ENCODE assay signal across 1 cellular context in the genomic region with DNA sequence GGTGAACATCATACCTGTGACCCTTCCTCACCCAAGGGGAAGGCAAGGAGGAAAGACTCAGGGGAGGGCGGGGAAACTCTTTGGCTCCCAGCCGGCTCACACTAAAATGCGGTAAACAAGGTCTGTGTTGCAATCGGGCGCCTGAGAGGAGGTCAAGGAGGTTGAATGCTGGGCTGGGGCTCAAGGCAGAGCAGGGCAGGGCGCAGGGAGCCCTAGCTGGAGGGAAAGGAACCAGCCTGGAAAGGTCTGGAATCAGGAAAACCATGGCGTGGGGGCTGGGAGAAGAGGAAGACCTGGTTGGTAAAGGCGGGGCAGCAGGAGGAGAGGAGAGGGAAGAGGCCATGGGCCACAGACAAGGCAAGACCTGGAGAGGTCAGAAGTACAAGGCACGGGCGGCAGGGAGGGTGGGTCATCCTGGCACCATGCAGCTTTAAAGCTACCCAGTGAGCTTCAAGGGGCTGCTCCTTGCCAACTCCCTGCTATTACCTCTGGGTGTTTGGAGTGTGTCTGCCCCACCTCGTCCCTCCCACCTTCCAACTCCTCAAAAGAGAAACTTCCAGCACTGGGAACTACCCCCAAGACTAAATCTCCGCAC.
TF ChIP-seq lines count a peak whose summit lies in the region.

No MANE protein-coding gene starts in this region.

TF ChIP-seq in H1, 55 proteins besides CTCF, POLR2A, EP300 and RAD21:
- TF ChIP-seq POU5F1 (IDR thresholded peaks at IDR 0.05; ENCODE audit: low read depth, low read length) = no peak
- no peak for TF ChIP-seq MAFK (IDR thresholded peaks at IDR 0.05; ENCODE audit: low read depth, low read length)
- peak; percentile 77 for TF ChIP-seq CEBPB (IDR thresholded peaks at IDR 0.05; ENCODE audit: low read depth, low read length)
- TF ChIP-seq TEAD4 (IDR thresholded peaks at IDR 0.05; ENCODE audit: low read depth, low read length) = no peak
- no peak for TF ChIP-seq JUND (IDR thresholded peaks at IDR 0.05; ENCODE audit: low read length)
